ENCODE assay signal across 1 cellular context in genomic region chr10:23081891-23082290, GRCh38.
TF ChIP-seq lines count a peak whose summit lies in the region.

No MANE protein-coding gene starts in this region.

TF ChIP-seq in HCT116, 20 proteins besides CTCF, POLR2A, EP300 and RAD21 (continued from another document):
- TF ChIP-seq ATF3 (IDR thresholded peaks at IDR 0.05) = no peak
- no peak for TF ChIP-seq CEBPB (IDR thresholded peaks at IDR 0.05; ENCODE audit: low read depth)
- no peak for TF ChIP-seq EZH2phosphoT487 (IDR thresholded peaks at IDR 0.05; ENCODE audit: borderline replicate concordance)
- no peak for TF ChIP-seq YY1 (IDR thresholded peaks at IDR 0.05; ENCODE audit: extremely low read depth, insufficient replicate concordance, low read depth, low read length)
- no peak for TF ChIP-seq SP1 (IDR thresholded peaks at IDR 0.05; ENCODE audit: low read depth)
